In genomic region chr12:109459247-109459646, GRCh38 we compare ENCODE assay signal across 10 cellular contexts. TPM values are rescaled to one million over a fixed set of nuclear protein-coding genes. Genes with fewer than 3 reads are reported as not detected.
DNase-seq lines count a peak whose midpoint lies in the region; ATAC-seq and TF ChIP-seq lines count a peak whose summit lies in the region.
"Had no signal": no experiment of that assay in that cellular context is flagged by ENCODE, and none has a peak within 500 bp of the region (broad histone marks: within the 10 kb centered on the region; RNA-seq: fewer than 3 reads in every experiment).

No MANE protein-coding gene starts in this region.

- H3K4me1 ChIP-seq in HUES64 (ENCODE audit: insufficient read depth, low read length): peaks cover 72% of the 10 kb centered on the region
- peaks cover 72% of the 10 kb centered on the region for H3K4me1 ChIP-seq in iPS-18a (ENCODE audit: control insufficient read depth, low read depth, low read length)
- peaks cover 62% of the 10 kb centered on the region for H3K4me1 ChIP-seq in smooth muscle cell (ENCODE audit: low read depth)
- H3K4me1 ChIP-seq in MM.1S (ENCODE audit: low read length): peaks cover 8% of the 10 kb centered on the region

- WGBS in HUES64: 50% methylated on average over 6 of the region's 6 CpGs
- 22% methylated on average over 6 of the region's 6 CpGs for WGBS in smooth muscle cell (ENCODE audit: low lambda C conversion rate)

- H3F3A ChIP-seq in smooth muscle cell (ENCODE audit: low read depth): peaks cover 52% of the 10 kb centered on the region
- H3F3A ChIP-seq in MM.1S (ENCODE audit: insufficient read depth, low read length): no peaks in the 10 kb centered on the region

- H3K79me2 ChIP-seq in smooth muscle cell (ENCODE audit: low read depth) (peaks cover 79% of the 10 kb centered on the region), MM.1S (ENCODE audit: low read length) (peaks cover 42% of the 10 kb centered on the region)

- no peaks in the 10 kb centered on the region for H4K20me1 ChIP-seq in smooth muscle cell (ENCODE audit: low read depth)
- no peaks in the 10 kb centered on the region for H4K20me1 ChIP-seq in MM.1S (ENCODE audit: insufficient read depth, low read length)

- H3K27ac ChIP-seq in HUES64 (ENCODE audit: low read depth, low read length): peak overlapping the region; percentile 98
- peak overlapping the region; percentile 91 for H3K27ac ChIP-seq in iPS-18a (ENCODE audit: low read length)
- peak overlapping the region; percentile 96 for H3K27ac ChIP-seq in smooth muscle cell (ENCODE audit: low read depth)
- no peak overlapping the region for H3K27ac ChIP-seq in MM.1S (ENCODE audit: low read length)

- H3K4me3 ChIP-seq in HUES64 (ENCODE audit: low read length): peak overlapping the region; percentile 3; the same call in 1 of the 2 replicates
- H3K4me3 ChIP-seq in iPS-18a (ENCODE audit: low read length): peak overlapping the region; percentile 38
- H3K4me3 ChIP-seq in smooth muscle cell: no peak overlapping the region
- no peak overlapping the region for H3K4me3 ChIP-seq in MM.1S (ENCODE audit: low read length)

- H3K9ac ChIP-seq in HUES64 (ENCODE audit: low read depth, low read length) (peak overlapping the region; percentile 67), iPS-18a (ENCODE audit: low read length) (peak overlapping the region; percentile 64), smooth muscle cell (ENCODE audit: low read depth) (peak overlapping the region; percentile 81), MM.1S (ENCODE audit: low read length) (no peak overlapping the region)

- peak; percentile 22 for DNase-seq in astrocyte of the hippocampus (ENCODE audit: low read depth, low spot score)
- no peak for DNase-seq in smooth muscle cell (lab: John Stamatoyannopoulos, UW; ENCODE audit: unreplicated experiment)
- no peak for DNase-seq in MM.1S
- no peak for DNase-seq in NCI-H2171 treated with DMSO at 0.1 percent for 48 hours (lab: John Stamatoyannopoulos, UW)
- DNase-seq: NCI-H187 had no signal

- H3K4me2 ChIP-seq in smooth muscle cell: peak overlapping the region; percentile 55
- H3K4me2 ChIP-seq in MM.1S (ENCODE audit: low read depth, low read length): no peak overlapping the region

- H3K9me3 ChIP-seq in HUES64 (ENCODE audit: insufficient read depth, low read depth, low read length) (no peaks in the 10 kb centered on the region), iPS-18a (ENCODE audit: control insufficient read depth, low read depth, low read length) (no peaks in the 10 kb centered on the region), smooth muscle cell (replicated peaks; ENCODE audit: low read depth) (no peaks in the 10 kb centered on the region), MM.1S (replicated peaks; ENCODE audit: insufficient read depth, low read length) (no peaks in the 10 kb centered on the region)

- no peak for TF ChIP-seq CTCF in smooth muscle cell (IDR thresholded peaks at IDR 0.05; ENCODE audit: borderline replicate concordance, insufficient read depth, poor library complexity, severe bottlenecking)
- TF ChIP-seq CTCF in MM.1S (IDR thresholded peaks at IDR 0.05; ENCODE audit: low read length): no peak

- H3K9me2 ChIP-seq in MM.1S (replicated peaks; ENCODE audit: insufficient read depth, low read length): no peaks in the 10 kb centered on the region

- H3K36me3 ChIP-seq in HUES64 (ENCODE audit: insufficient read depth, low read length): peaks cover 49% of the 10 kb centered on the region
- peaks cover 33% of the 10 kb centered on the region for H3K36me3 ChIP-seq in iPS-18a (ENCODE audit: control insufficient read depth, low read depth, low read length)
- H3K36me3 ChIP-seq in smooth muscle cell (ENCODE audit: low read depth): peaks cover 9% of the 10 kb centered on the region
- no peaks in the 10 kb centered on the region for H3K36me3 ChIP-seq in MM.1S (replicated peaks; ENCODE audit: insufficient read depth, low read length)

- H3K27me3 ChIP-seq in HUES64 (ENCODE audit: insufficient read depth, low read length) (no peaks in the 10 kb centered on the region), iPS-18a (ENCODE audit: control insufficient read depth, insufficient read depth, low read length) (no peaks in the 10 kb centered on the region), smooth muscle cell (ENCODE audit: low read depth) (no peaks in the 10 kb centered on the region), MM.1S (replicated peaks; ENCODE audit: insufficient read depth, low read length) (no peaks in the 10 kb centered on the region)

- ATAC-seq in HG02840 (IDR thresholded peaks at IDR 0.05; ENCODE audit: low FRiP score, unreplicated experiment): no peak
- no peak for ATAC-seq in HG02678 (IDR thresholded peaks at IDR 0.05; ENCODE audit: unreplicated experiment)
- ATAC-seq: Panc1 had no signal

- no peak overlapping the region for H2AFZ ChIP-seq in smooth muscle cell (ENCODE audit: low read depth)
- no peak overlapping the region for H2AFZ ChIP-seq in MM.1S (ENCODE audit: low read length)

RNA-seq across cellular contexts. Expression of gene KCTD10, which starts 17.9 kb away (rescaled TPM):
- 44.7 TPM for polyA plus RNA-seq in HUES64 (2013, experiment 1 of 2)
- 36.3 TPM for polyA plus RNA-seq in HUES64 (2013, experiment 2 of 2)
- total RNA-seq in smooth muscle cell: 89.7 and 111 TPM in 2 replicates
- polyA plus RNA-seq in smooth muscle cell: 63.7 and 79.6 TPM in 2 replicates

RNA-seq across cellular contexts. Expression of gene UBE3B, which starts 18.2 kb away (rescaled TPM):
- 14.0 TPM for polyA plus RNA-seq in HUES64 (2013, experiment 1 of 2)
- polyA plus RNA-seq in HUES64 (2013, experiment 2 of 2): 16.2 TPM
- 45.5 and 62.9 TPM in 2 replicates for total RNA-seq in smooth muscle cell
- polyA plus RNA-seq in smooth muscle cell: 21.8 and 24.2 TPM in 2 replicates

Comparison
In these comparisons a context has a peak if more than half of its experiments do, and no peak if none do; other contexts are left out.
1. H3K4me3 ChIP-seq: peak in HUES64 (single experiment) and iPS-18a (single experiment); none in smooth muscle cell (single experiment) and MM.1S (single experiment).